31 cellular contexts compared by ENCODE assay signal in the genomic region with DNA sequence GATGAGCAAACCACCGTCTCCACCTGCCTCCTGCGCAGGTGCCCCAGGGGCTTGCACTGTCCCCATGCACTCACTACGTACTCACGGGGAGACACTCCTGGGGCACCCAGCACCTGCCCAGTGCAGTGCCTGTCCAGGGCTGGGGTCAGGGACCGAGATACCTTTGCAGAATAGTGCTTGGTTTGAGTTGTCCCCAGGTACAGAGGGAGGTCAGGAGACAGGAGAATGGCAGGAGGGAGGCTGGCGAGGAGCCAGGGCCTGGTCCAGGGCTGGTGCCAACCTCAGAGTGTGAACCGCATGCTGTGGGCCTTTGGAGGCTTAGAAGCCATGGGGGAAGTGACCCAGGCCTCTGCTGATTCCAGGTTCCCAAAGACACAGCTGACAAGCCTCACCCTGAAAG.
"Had no signal": no experiment of that assay in that cellular context is flagged by ENCODE, and none has a peak within 500 bp of the region (broad histone marks: within the 10 kb centered on the region; RNA-seq: fewer than 3 reads in every experiment).

No MANE protein-coding gene starts in this region.

- H3K4me3 Mint-ChIP-seq: activated naive CD4-positive, alpha-beta T cell treated with anti-CD3 and anti-CD28 coated beads, Interleukin-2, amount 50 U/mL, for 24 hours; activated naive CD8-positive, alpha-beta T cell treated with anti-CD3 and anti-CD28 coated beads, Interleukin-2, amount 50 U/mL, for 24 hours; dendritic cell treated with granulocyte-macrophage colony-stimulating factor and Interleukin-4, amounts not matched to agents 40 ng/mL and 50 ng/mL, for 4 days; nephron progenitor cell; T-helper 2 cell treated with Interferon-gamma antibody and Interleukin-4, amounts not matched to agents 5 μg/mL and 100 μg/mL, for 36 hours had no signal

- H3K4me1 ChIP-seq: heart right ventricle, left lung, lower lobe of right lung, pancreas, prostate gland had no signal

- H3K4me3 ChIP-seq: esophagus squamous epithelium, heart right ventricle, left lung, lower lobe of right lung, mucosa of descending colon, pancreas, prostate gland, smooth muscle cell, tibial nerve had no signal

- H3K27me3 ChIP-seq: pancreas had no signal

- ATAC-seq: activated naive CD8-positive, alpha-beta T cell treated with anti-CD3 and anti-CD28 coated beads, Interleukin-2, amount 50 U/mL, for 24 hours; heart right ventricle; left lung; mucosa of descending colon; pancreas had no signal

- H3K27ac Mint-ChIP-seq: activated naive CD4-positive, alpha-beta T cell treated with anti-CD3 and anti-CD28 coated beads, Interleukin-2, amount 50 U/mL, for 24 hours; activated naive CD8-positive, alpha-beta T cell treated with anti-CD3 and anti-CD28 coated beads, Interleukin-2, amount 50 U/mL, for 24 hours; activated T-helper 2 cell treated with anti-CD3 and anti-CD28 coated beads, Interferon-gamma antibody, Interleukin-2, Interleukin-4, amounts not matched to agents 10 μg/mL and 5 μg/mL and 100 μg/mL, durations not matched to agents 14 hours and 24 hours and 36 hours; dendritic cell treated with granulocyte-macrophage colony-stimulating factor and Interleukin-4, amounts not matched to agents 40 ng/mL and 50 ng/mL, for 4 days; nephron progenitor cell; T-helper 2 cell treated with Interferon-gamma antibody and Interleukin-4, amounts not matched to agents 5 μg/mL and 100 μg/mL, for 36 hours had no signal

- H3K36me3 ChIP-seq: esophagus squamous epithelium, heart right ventricle, left lung, lower lobe of right lung, pancreas, prostate gland, tibial nerve had no signal

- H3K27ac ChIP-seq: epithelial cell of prostate, esophagus squamous epithelium, heart right ventricle, left lung, lower lobe of right lung, pancreas, prostate gland, tibial nerve, VCaP had no signal

- DNase-seq: activated CD4-positive, alpha-beta T cell treated with anti-CD3 and anti-CD28 coated beads for 4 hours; activated CD4-positive, alpha-beta T cell treated with anti-CD3 and anti-CD28 coated beads, Interleukin-2, amount 50 U/mL, for 48 hours; activated naive CD8-positive, alpha-beta T cell treated with anti-CD3 and anti-CD28 coated beads, Interleukin-2, amount 50 U/mL, for 24 hours; activated T-cell treated with anti-CD3 and anti-CD28 coated beads, Interleukin-2, amount 50 U/mL, for 48 hours; amygdala; caudate nucleus; effector CD4-positive, alpha-beta T cell; esophagus squamous epithelium; foreskin melanocyte; heart right ventricle; kidney glomerular epithelial cell; left lung; lower lobe of right lung; mesendoderm; mucosa of descending colon; nephron progenitor cell; nucleus accumbens; pancreas; retina; stimulated activated CD4-positive, alpha-beta T cell treated with anti-CD3 and anti-CD28 coated beads, Interleukin-1b, Interleukin-23, amount 100 ng/mL, for 48 hours; stimulated activated naive CD4-positive, alpha-beta T cell; T-helper 1 cell had no signal

- H3K36me3 Mint-ChIP-seq: activated naive CD4-positive, alpha-beta T cell treated with anti-CD3 and anti-CD28 coated beads, Interleukin-2, amount 50 U/mL, for 24 hours had no signal

- H3K9me3 Mint-ChIP-seq: activated naive CD4-positive, alpha-beta T cell treated with anti-CD3 and anti-CD28 coated beads, Interleukin-2, amount 50 U/mL, for 24 hours; activated naive CD8-positive, alpha-beta T cell treated with anti-CD3 and anti-CD28 coated beads, Interleukin-2, amount 50 U/mL, for 24 hours; activated T-helper 2 cell treated with anti-CD3 and anti-CD28 coated beads, Interferon-gamma antibody, Interleukin-2, Interleukin-4, amounts not matched to agents 10 μg/mL and 5 μg/mL and 100 μg/mL, durations not matched to agents 14 hours and 24 hours and 36 hours; dendritic cell treated with granulocyte-macrophage colony-stimulating factor and Interleukin-4, amounts not matched to agents 40 ng/mL and 50 ng/mL, for 4 days; nephron progenitor cell; T-helper 2 cell treated with Interferon-gamma antibody and Interleukin-4, amounts not matched to agents 5 μg/mL and 100 μg/mL, for 36 hours had no signal

- H3K4me1 Mint-ChIP-seq: activated naive CD4-positive, alpha-beta T cell treated with anti-CD3 and anti-CD28 coated beads, Interleukin-2, amount 50 U/mL, for 24 hours; activated naive CD8-positive, alpha-beta T cell treated with anti-CD3 and anti-CD28 coated beads, Interleukin-2, amount 50 U/mL, for 24 hours had no signal

- H3K9me3 ChIP-seq: esophagus squamous epithelium, heart right ventricle, left lung, lower lobe of right lung, mucosa of descending colon, pancreas, prostate gland, tibial nerve had no signal
